ENCODE assay signal across 1 cellular context in the genomic region with DNA sequence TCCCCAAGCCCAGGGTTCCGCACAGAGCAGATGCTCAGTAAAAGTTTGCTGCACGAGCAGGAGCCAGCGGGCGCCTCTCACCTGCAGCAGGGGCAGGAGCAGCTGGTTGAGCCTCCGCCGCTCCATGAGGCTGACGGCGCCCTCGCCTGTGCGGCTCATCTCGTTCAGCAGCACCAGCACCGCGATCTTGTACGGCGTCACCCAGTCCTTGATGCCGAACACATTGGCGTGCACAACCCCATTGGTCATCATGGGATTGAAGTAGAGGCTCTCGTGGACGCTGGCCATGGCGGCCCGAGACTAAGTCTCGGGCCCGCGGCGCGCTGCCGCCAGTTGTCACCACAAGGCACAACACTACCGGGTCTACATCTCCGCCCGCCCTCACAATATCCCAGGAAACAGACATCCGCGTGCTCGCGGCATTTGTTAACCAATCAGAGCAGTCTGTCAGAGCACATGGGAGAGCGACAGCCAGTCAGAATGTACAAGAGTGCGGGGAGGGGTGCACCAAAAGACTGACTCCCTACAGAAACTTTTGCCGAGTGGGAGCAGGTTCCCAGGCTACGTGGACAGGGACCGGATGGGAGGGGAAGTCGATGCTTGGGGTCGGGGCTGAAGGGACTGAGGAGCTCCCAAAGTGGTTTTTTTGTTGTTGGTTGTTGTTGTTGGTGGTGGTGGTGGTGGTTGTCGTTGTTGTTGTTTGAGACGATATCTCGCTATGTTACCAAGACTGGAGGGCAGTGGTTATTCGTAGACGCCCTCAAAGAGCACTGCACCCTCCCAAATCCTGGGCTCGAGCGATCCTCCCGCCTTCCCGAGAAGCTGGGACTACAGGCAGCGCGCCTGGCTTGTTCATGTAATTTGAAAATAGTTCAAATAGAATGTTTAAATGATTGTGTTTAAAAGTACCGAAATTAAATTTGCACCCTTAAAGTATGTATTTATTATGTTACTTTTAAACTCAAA.
TF ChIP-seq lines count a peak whose summit lies in the region.

A gene with protein sequence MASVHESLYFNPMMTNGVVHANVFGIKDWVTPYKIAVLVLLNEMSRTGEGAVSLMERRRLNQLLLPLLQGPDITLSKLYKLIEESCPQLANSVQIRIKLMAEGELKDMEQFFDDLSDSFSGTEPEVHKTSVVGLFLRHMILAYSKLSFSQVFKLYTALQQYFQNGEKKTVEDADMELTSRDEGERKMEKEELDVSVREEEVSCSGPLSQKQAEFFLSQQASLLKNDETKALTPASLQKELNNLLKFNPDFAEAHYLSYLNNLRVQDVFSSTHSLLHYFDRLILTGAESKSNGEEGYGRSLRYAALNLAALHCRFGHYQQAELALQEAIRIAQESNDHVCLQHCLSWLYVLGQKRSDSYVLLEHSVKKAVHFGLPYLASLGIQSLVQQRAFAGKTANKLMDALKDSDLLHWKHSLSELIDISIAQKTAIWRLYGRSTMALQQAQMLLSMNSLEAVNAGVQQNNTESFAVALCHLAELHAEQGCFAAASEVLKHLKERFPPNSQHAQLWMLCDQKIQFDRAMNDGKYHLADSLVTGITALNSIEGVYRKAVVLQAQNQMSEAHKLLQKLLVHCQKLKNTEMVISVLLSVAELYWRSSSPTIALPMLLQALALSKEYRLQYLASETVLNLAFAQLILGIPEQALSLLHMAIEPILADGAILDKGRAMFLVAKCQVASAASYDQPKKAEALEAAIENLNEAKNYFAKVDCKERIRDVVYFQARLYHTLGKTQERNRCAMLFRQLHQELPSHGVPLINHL (minus strand): TSS at position 359 of the 966 bp plus-strand sequence. CDS start 71 bp downstream, at position 288.

TF ChIP-seq in HepG2, 621 proteins besides CTCF, POLR2A, EP300 and RAD21 (continued from another document and continues in another):
- TF ChIP-seq, protein P1, sequence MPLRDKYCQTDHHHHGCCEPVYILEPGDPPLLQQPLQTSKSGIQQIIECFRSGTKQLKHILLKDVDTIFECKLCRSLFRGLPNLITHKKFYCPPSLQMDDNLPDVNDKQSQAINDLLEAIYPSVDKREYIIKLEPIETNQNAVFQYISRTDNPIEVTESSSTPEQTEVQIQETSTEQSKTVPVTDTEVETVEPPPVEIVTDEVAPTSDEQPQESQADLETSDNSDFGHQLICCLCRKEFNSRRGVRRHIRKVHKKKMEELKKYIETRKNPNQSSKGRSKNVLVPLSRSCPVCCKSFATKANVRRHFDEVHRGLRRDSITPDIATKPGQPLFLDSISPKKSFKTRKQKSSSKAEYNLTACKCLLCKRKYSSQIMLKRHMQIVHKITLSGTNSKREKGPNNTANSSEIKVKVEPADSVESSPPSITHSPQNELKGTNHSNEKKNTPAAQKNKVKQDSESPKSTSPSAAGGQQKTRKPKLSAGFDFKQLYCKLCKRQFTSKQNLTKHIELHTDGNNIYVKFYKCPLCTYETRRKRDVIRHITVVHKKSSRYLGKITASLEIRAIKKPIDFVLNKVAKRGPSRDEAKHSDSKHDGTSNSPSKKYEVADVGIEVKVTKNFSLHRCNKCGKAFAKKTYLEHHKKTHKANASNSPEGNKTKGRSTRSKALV (CRISPR knock-in tag; IDR thresholded peaks at IDR 0.05), result peak; percentile 82; the same call in 1 of the 2 replicates
- no peak for TF ChIP-seq PTBP1 (IDR thresholded peaks at IDR 0.05; ENCODE audit: low read depth, low read length, poor library complexity, severe bottlenecking)
- TF ChIP-seq ISL2 (CRISPR knock-in tag; IDR thresholded peaks at IDR 0.05), result no peak; the same call in 1 of the 2 replicates
- TF ChIP-seq TCF7L2 (IDR thresholded peaks at IDR 0.05; ENCODE audit: low read depth, low read length), result no peak
- TF ChIP-seq ZNF737 (CRISPR knock-in tag; IDR thresholded peaks at IDR 0.05; ENCODE audit: borderline replicate concordance), result 0 out of 2 replicates have a peak, but pooled peaks have one; percentile 57
- peak; percentile 69; the same call in 1 of the 2 replicates for TF ChIP-seq MIER3 (CRISPR knock-in tag; IDR thresholded peaks at IDR 0.05; ENCODE audit: borderline replicate concordance)
- TF ChIP-seq ZNF550 (CRISPR knock-in tag; IDR thresholded peaks at IDR 0.05; ENCODE audit: borderline replicate concordance), result peak; percentile 73; the same call in 1 of the 2 replicates
- no peak for TF ChIP-seq JARID2 (CRISPR knock-in tag; IDR thresholded peaks at IDR 0.05; ENCODE audit: insufficient replicate concordance)
- no peak for TF ChIP-seq JUNB (CRISPR knock-in tag; IDR thresholded peaks at IDR 0.05; ENCODE audit: borderline replicate concordance)
- TF ChIP-seq ZNF207 (IDR thresholded peaks at IDR 0.05; ENCODE audit: borderline replicate concordance), result no peak
- TF ChIP-seq ZEB1 (IDR thresholded peaks at IDR 0.05; ENCODE audit: insufficient replicate concordance, low read depth), result no peak
- TF ChIP-seq, protein P2, sequence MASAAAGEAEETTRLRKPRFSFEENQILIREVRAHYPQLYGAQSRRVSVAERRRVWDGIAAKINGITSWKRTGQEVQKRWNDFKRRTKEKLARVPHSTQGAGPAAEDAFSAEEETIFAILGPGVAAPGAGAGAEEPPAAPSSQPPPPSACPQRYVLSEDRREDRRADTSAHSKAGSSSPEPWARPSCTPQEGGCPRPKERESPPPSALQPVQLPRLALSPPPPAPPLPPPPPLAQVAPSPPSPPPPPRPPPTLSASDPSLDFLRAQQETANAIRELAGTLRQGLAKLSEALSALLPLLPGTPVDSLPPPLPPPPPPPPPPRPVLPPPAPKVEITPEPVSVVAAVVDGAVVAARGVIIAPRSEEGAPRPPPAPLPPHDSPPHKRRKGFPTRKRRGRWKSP (CRISPR knock-in tag; IDR thresholded peaks at IDR 0.05), result peak; percentile 42; the same call in 1 of the 2 replicates
- 0 out of 2 replicates have a peak, but pooled peaks have one; percentile 40 for TF ChIP-seq ZNF34 (CRISPR knock-in tag; IDR thresholded peaks at IDR 0.05; ENCODE audit: borderline replicate concordance)
- 0 out of 2 replicates have a peak, but pooled peaks have one; percentile 46 for TF ChIP-seq STAT5B (CRISPR knock-in tag; IDR thresholded peaks at IDR 0.05)
- no peak; the same call in 1 of the 2 replicates for TF ChIP-seq ZBTB1 (CRISPR knock-in tag; IDR thresholded peaks at IDR 0.05; ENCODE audit: borderline replicate concordance)
- TF ChIP-seq NCOA1 (CRISPR knock-in tag; IDR thresholded peaks at IDR 0.05), result no peak
- TF ChIP-seq ZNF605 (CRISPR knock-in tag; IDR thresholded peaks at IDR 0.05), result no peak
- no peak for TF ChIP-seq ZNF468 (CRISPR knock-in tag; IDR thresholded peaks at IDR 0.05)
- TF ChIP-seq ONECUT2 (CRISPR knock-in tag; IDR thresholded peaks at IDR 0.05), result no peak
- TF ChIP-seq NR2C2 (CRISPR knock-in tag; IDR thresholded peaks at IDR 0.05; ENCODE audit: borderline replicate concordance), result peak; percentile 93
- no peak for TF ChIP-seq ZNF777 (CRISPR knock-in tag; IDR thresholded peaks at IDR 0.05)
- TF ChIP-seq BRD4 (CRISPR knock-in tag; IDR thresholded peaks at IDR 0.05), result peak; percentile 24
- TF ChIP-seq ZSCAN12 (CRISPR knock-in tag; IDR thresholded peaks at IDR 0.05), result no peak
- 0 out of 2 replicates have a peak, but pooled peaks have one; percentile 38 for TF ChIP-seq EEA1 (CRISPR knock-in tag; IDR thresholded peaks at IDR 0.05; ENCODE audit: borderline replicate concordance)
- TF ChIP-seq, protein P3, sequence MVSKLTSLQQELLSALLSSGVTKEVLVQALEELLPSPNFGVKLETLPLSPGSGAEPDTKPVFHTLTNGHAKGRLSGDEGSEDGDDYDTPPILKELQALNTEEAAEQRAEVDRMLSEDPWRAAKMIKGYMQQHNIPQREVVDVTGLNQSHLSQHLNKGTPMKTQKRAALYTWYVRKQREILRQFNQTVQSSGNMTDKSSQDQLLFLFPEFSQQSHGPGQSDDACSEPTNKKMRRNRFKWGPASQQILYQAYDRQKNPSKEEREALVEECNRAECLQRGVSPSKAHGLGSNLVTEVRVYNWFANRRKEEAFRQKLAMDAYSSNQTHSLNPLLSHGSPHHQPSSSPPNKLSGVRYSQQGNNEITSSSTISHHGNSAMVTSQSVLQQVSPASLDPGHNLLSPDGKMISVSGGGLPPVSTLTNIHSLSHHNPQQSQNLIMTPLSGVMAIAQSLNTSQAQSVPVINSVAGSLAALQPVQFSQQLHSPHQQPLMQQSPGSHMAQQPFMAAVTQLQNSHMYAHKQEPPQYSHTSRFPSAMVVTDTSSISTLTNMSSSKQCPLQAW (CRISPR knock-in tag; IDR thresholded peaks at IDR 0.05), result peak; percentile 85
- TF ChIP-seq SNRNP70 (IDR thresholded peaks at IDR 0.05; ENCODE audit: low read depth, low read length), result no peak
- TF ChIP-seq SNAI1 (CRISPR knock-in tag; IDR thresholded peaks at IDR 0.05; ENCODE audit: borderline replicate concordance), result peak; percentile 35; the same call in 1 of the 2 replicates
- peak; percentile 76 for TF ChIP-seq MTA1 (CRISPR knock-in tag; IDR thresholded peaks at IDR 0.05; ENCODE audit: borderline replicate concordance)
- TF ChIP-seq, protein P4, sequence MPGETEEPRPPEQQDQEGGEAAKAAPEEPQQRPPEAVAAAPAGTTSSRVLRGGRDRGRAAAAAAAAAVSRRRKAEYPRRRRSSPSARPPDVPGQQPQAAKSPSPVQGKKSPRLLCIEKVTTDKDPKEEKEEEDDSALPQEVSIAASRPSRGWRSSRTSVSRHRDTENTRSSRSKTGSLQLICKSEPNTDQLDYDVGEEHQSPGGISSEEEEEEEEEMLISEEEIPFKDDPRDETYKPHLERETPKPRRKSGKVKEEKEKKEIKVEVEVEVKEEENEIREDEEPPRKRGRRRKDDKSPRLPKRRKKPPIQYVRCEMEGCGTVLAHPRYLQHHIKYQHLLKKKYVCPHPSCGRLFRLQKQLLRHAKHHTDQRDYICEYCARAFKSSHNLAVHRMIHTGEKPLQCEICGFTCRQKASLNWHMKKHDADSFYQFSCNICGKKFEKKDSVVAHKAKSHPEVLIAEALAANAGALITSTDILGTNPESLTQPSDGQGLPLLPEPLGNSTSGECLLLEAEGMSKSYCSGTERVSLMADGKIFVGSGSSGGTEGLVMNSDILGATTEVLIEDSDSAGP (CRISPR knock-in tag; IDR thresholded peaks at IDR 0.05; ENCODE audit: borderline replicate concordance), result peak; percentile 88; the same call in 1 of the 2 replicates
- TF ChIP-seq, protein P5, sequence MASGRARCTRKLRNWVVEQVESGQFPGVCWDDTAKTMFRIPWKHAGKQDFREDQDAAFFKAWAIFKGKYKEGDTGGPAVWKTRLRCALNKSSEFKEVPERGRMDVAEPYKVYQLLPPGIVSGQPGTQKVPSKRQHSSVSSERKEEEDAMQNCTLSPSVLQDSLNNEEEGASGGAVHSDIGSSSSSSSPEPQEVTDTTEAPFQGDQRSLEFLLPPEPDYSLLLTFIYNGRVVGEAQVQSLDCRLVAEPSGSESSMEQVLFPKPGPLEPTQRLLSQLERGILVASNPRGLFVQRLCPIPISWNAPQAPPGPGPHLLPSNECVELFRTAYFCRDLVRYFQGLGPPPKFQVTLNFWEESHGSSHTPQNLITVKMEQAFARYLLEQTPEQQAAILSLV (CRISPR knock-in tag; IDR thresholded peaks at IDR 0.05; ENCODE audit: borderline replicate concordance), result peak; percentile 76; the same call in 1 of the 2 replicates
- TF ChIP-seq ZIK1 (CRISPR knock-in tag; IDR thresholded peaks at IDR 0.05; ENCODE audit: borderline replicate concordance, low read depth), result no peak; the same call in 1 of the 2 replicates
- TF ChIP-seq NFYB (CRISPR knock-in tag; IDR thresholded peaks at IDR 0.05), result peak; percentile 99
- TF ChIP-seq WIZ (CRISPR knock-in tag; IDR thresholded peaks at IDR 0.05), result peak; percentile 62; the same call in 1 of the 2 replicates
- TF ChIP-seq ESRRA (CRISPR knock-in tag; IDR thresholded peaks at IDR 0.05; ENCODE audit: low read depth), result peak; percentile 60; the same call in 1 of the 2 replicates
- TF ChIP-seq, protein P6, sequence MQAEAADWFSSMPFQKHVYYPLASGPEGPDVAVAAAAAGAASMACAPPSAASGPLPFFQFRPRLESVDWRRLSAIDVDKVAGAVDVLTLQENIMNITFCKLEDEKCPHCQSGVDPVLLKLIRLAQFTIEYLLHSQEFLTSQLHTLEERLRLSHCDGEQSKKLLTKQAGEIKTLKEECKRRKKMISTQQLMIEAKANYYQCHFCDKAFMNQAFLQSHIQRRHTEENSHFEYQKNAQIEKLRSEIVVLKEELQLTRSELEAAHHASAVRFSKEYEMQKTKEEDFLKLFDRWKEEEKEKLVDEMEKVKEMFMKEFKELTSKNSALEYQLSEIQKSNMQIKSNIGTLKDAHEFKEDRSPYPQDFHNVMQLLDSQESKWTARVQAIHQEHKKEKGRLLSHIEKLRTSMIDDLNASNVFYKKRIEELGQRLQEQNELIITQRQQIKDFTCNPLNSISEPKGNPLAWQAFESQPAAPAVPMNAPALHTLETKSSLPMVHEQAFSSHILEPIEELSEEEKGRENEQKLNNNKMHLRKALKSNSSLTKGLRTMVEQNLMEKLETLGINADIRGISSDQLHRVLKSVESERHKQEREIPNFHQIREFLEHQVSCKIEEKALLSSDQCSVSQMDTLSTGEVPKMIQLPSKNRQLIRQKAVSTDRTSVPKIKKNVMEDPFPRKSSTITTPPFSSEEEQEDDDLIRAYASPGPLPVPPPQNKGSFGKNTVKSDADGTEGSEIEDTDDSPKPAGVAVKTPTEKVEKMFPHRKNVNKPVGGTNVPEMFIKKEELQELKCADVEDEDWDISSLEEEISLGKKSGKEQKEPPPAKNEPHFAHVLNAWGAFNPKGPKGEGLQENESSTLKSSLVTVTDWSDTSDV (CRISPR knock-in tag; IDR thresholded peaks at IDR 0.05), result no peak
- TF ChIP-seq ZNF274 (CRISPR knock-in tag; IDR thresholded peaks at IDR 0.05), result peak; percentile 80; the same call in 1 of the 2 replicates
- no peak for TF ChIP-seq POLR2AphosphoS2 (IDR thresholded peaks at IDR 0.05; ENCODE audit: low read depth, low read length)
- no peak for TF ChIP-seq ZNF180 (CRISPR knock-in tag; IDR thresholded peaks at IDR 0.05; ENCODE audit: borderline replicate concordance, low read depth)
- TF ChIP-seq ZBTB20 (CRISPR knock-in tag; IDR thresholded peaks at IDR 0.05; ENCODE audit: borderline replicate concordance, low read depth), result peak; percentile 70; the same call in 1 of the 2 replicates
- TF ChIP-seq ZNF850 (CRISPR knock-in tag; conservative IDR thresholded peaks at IDR 0.05), result no peak
- TF ChIP-seq NFIB (CRISPR knock-in tag; IDR thresholded peaks at IDR 0.05; ENCODE audit: borderline replicate concordance), result no peak
- no peak for TF ChIP-seq NONO (IDR thresholded peaks at IDR 0.05)
- peak; percentile 85 for TF ChIP-seq NONO (CRISPR knock-in tag; conservative IDR thresholded peaks at IDR 0.05)
- no peak for TF ChIP-seq KLF15 (CRISPR knock-in tag; IDR thresholded peaks at IDR 0.05; ENCODE audit: borderline replicate concordance)
- no peak for TF ChIP-seq ZNF17 (CRISPR knock-in tag; IDR thresholded peaks at IDR 0.05)
- TF ChIP-seq ZNF724P (CRISPR knock-in tag; IDR thresholded peaks at IDR 0.05; ENCODE audit: borderline replicate concordance), result 0 out of 2 replicates have a peak, but pooled peaks have one; percentile 24
- TF ChIP-seq SIN3B (IDR thresholded peaks at IDR 0.05; ENCODE audit: low read length), result peak; percentile 88
- peak; percentile 84 for TF ChIP-seq HOXA3 (CRISPR knock-in tag; IDR thresholded peaks at IDR 0.05)
- peak; percentile 76 for TF ChIP-seq ZNF564 (CRISPR knock-in tag; IDR thresholded peaks at IDR 0.05)
- peak; percentile 73; the same call in 1 of the 2 replicates for TF ChIP-seq SIN3A (IDR thresholded peaks at IDR 0.05; ENCODE audit: borderline replicate concordance, low read depth, low read length)
- TF ChIP-seq, protein P7, sequence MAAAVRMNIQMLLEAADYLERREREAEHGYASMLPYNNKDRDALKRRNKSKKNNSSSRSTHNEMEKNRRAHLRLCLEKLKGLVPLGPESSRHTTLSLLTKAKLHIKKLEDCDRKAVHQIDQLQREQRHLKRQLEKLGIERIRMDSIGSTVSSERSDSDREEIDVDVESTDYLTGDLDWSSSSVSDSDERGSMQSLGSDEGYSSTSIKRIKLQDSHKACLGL (CRISPR knock-in tag; IDR thresholded peaks at IDR 0.05), result peak; percentile 77; the same call in 1 of the 2 replicates
- TF ChIP-seq ZNF350 (CRISPR knock-in tag; IDR thresholded peaks at IDR 0.05; ENCODE audit: borderline replicate concordance, low read depth), result peak; percentile 79; the same call in 1 of the 2 replicates
- peak; percentile 92 for TF ChIP-seq IRF2 (CRISPR knock-in tag; IDR thresholded peaks at IDR 0.05)
